ENCODE assay signal across 1 cellular context in genomic region chr18:48951448-48952286, GRCh38.
A peak's percentile ranks its signal among the peaks of the same experiment; 100 is the strongest.
TF ChIP-seq lines count a peak whose summit lies in the region.

No MANE protein-coding gene starts in this region.

TF ChIP-seq in HEK293, 187 proteins besides CTCF, POLR2A, EP300 and RAD21 (continued from another document and continues in another):
- TF ChIP-seq KLF16 (tag by site-specific recombination; IDR thresholded peaks at IDR 0.05) = peak; percentile 74
- TF ChIP-seq ZNF335 (tag by site-specific recombination; conservative IDR thresholded peaks at IDR 0.05) = no peak
- TF ChIP-seq ZNF354C (tag by site-specific recombination; IDR thresholded peaks at IDR 0.05; ENCODE audit: borderline replicate concordance, low read depth) = no peak
- peak; percentile 29; the same call in 1 of the 2 replicates for TF ChIP-seq ZBTB48 (tag by site-specific recombination; IDR thresholded peaks at IDR 0.05)
- no peak for TF ChIP-seq ZBTB49 (tag by site-specific recombination; IDR thresholded peaks at IDR 0.05; ENCODE audit: low read depth)
- TF ChIP-seq ZNF580 (tag by site-specific recombination; IDR thresholded peaks at IDR 0.05) = no peak
- TF ChIP-seq ZNF621 (tag by site-specific recombination; IDR thresholded peaks at IDR 0.05) = no peak
- no peak for TF ChIP-seq ZNF404 (tag by site-specific recombination; IDR thresholded peaks at IDR 0.05)
- no peak for TF ChIP-seq ZNF239 (tag by site-specific recombination; IDR thresholded peaks at IDR 0.05)
- TF ChIP-seq OVOL3 (tag by site-specific recombination; IDR thresholded peaks at IDR 0.05) = no peak
- no peak for TF ChIP-seq ZNF629 (tag by site-specific recombination; IDR thresholded peaks at IDR 0.05)
- no peak for TF ChIP-seq ZNF623 (tag by site-specific recombination; IDR thresholded peaks at IDR 0.05)
- no peak for TF ChIP-seq ZNF473 (tag by site-specific recombination; IDR thresholded peaks at IDR 0.05)
- no peak for TF ChIP-seq ZNF280C (tag by site-specific recombination; IDR thresholded peaks at IDR 0.05)
- TF ChIP-seq ZNF843 (tag by site-specific recombination; IDR thresholded peaks at IDR 0.05) = no peak
- no peak for TF ChIP-seq ZNF148 (tag by site-specific recombination; IDR thresholded peaks at IDR 0.05; ENCODE audit: borderline replicate concordance)
- TF ChIP-seq PBX3 (CRISPR knock-in tag; IDR thresholded peaks at IDR 0.05) = 0 out of 2 replicates have a peak, but pooled peaks have one; percentile 46
- no peak for TF ChIP-seq GLI4 (tag by site-specific recombination; IDR thresholded peaks at IDR 0.05)
- TF ChIP-seq REST (tag by site-specific recombination; IDR thresholded peaks at IDR 0.05) = no peak
- no peak for TF ChIP-seq ZNF624 (tag by site-specific recombination; IDR thresholded peaks at IDR 0.05)
- no peak for TF ChIP-seq ZNF274 (IDR thresholded peaks at IDR 0.05; ENCODE audit: low read length)
- no peak for TF ChIP-seq ZNF274 (tag by site-specific recombination; IDR thresholded peaks at IDR 0.05; ENCODE audit: borderline replicate concordance)
- no peak for TF ChIP-seq ZSCAN18 (tag by site-specific recombination; IDR thresholded peaks at IDR 0.05)
- no peak for TF ChIP-seq ATF2 (tag by site-specific recombination; IDR thresholded peaks at IDR 0.05; ENCODE audit: low read depth)
- no peak for TF ChIP-seq TSHZ1 (tag by site-specific recombination; IDR thresholded peaks at IDR 0.05; ENCODE audit: borderline replicate concordance)
- TF ChIP-seq ZNF292 (tag by site-specific recombination; IDR thresholded peaks at IDR 0.05; ENCODE audit: borderline replicate concordance, low read depth) = no peak
- peak; percentile 92 for TF ChIP-seq ZSCAN30 (tag by site-specific recombination; IDR thresholded peaks at IDR 0.05)
- no peak for TF ChIP-seq WT1 (tag by site-specific recombination; IDR thresholded peaks at IDR 0.05)
- TF ChIP-seq ZNF311 (tag by site-specific recombination; IDR thresholded peaks at IDR 0.05; ENCODE audit: borderline replicate concordance) = no peak
- no peak for TF ChIP-seq ZNF350 (tag by site-specific recombination; IDR thresholded peaks at IDR 0.05)
- TF ChIP-seq ZNF362 (tag by site-specific recombination; IDR thresholded peaks at IDR 0.05) = 0 out of 2 replicates have a peak, but pooled peaks have one; percentile 4
- TF ChIP-seq KLF17 (tag by site-specific recombination; IDR thresholded peaks at IDR 0.05) = no peak
- TF ChIP-seq ZNF2 (tag by site-specific recombination; IDR thresholded peaks at IDR 0.05) = no peak
- no peak for TF ChIP-seq ZNF394 (tag by site-specific recombination; IDR thresholded peaks at IDR 0.05; ENCODE audit: borderline replicate concordance)
- TF ChIP-seq ZNF488 (tag by site-specific recombination; IDR thresholded peaks at IDR 0.05) = no peak
